Comparison of ENCODE assay signal across 11 cellular contexts in the genomic region with DNA sequence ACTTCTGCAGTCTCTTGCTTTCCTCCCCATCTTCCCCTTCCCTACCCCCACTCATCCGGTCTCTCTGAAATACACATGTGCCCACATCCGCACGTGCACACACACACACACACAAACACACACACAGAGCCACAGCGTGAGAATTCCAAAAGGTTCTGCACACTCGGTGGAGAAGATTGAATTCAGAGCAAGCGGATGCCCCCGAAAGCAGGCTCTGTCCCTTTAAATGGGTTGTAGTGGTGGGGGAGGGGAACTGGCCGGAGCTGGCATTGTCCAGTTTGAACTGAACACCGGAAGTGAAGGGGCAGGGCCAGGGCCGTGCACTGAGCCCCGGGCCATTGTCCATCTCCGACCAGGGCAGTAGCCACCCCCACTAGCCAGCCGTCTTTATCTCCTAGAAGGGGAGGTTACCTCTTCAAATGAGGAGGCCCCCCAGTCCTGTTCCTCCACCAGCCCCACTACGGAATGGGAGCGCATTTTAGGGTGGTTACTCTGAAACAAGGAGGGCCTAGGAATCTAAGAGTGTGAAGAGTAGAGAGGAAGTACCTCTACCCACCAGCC. TPM values are rescaled to one million over a fixed set of nuclear protein-coding genes. Genes with fewer than 3 reads are reported as not detected.
DNase-seq lines count a peak whose midpoint lies in the region; TF ChIP-seq lines count a peak whose summit lies in the region.
"Had no signal": no experiment of that assay in that cellular context is flagged by ENCODE, and none has a peak within 500 bp of the region (broad histone marks: within the 10 kb centered on the region; RNA-seq: fewer than 3 reads in every experiment).

No MANE protein-coding gene starts in this region.

- no peak overlapping the region for H3K4me3 ChIP-seq in fibroblast of pulmonary artery (replicated peaks; ENCODE audit: low read depth, low read length)
- H3K4me3 ChIP-seq: esophagus muscularis mucosa had no signal

- peaks cover 31% of the 10 kb centered on the region for H3K27me3 Mint-ChIP-seq in activated naive CD8-positive, alpha-beta T cell
- peaks cover 66% of the 10 kb centered on the region for H3K27me3 Mint-ChIP-seq in activated naive CD8-positive, alpha-beta T cell treated with anti-CD3 and anti-CD28 coated beads for 36 hours

- H3K4me3 Mint-ChIP-seq in activated naive CD8-positive, alpha-beta T cell, result peak overlapping the region; percentile 12
- H3K4me3 Mint-ChIP-seq in activated naive CD8-positive, alpha-beta T cell treated with anti-CD3 and anti-CD28 coated beads for 36 hours, result no peak overlapping the region
- H3K4me3 Mint-ChIP-seq: stimulated activated naive B cell treated with anti-CD40 and anti-IgM and Interleukin-4, amounts not matched to agents 10 μg/mL and 1 μg/mL and 100 μg/mL, for 72 hours had no signal

- TF ChIP-seq CTCF in fibroblast of pulmonary artery (IDR thresholded peaks at IDR 0.05; ENCODE audit: low read length, missing control alignments), result no peak

- H3K36me3 Mint-ChIP-seq in activated naive CD8-positive, alpha-beta T cell, result no peaks in the 10 kb centered on the region
- H3K36me3 Mint-ChIP-seq in activated naive CD8-positive, alpha-beta T cell treated with anti-CD3 and anti-CD28 coated beads for 36 hours, result no peaks in the 10 kb centered on the region
- H3K36me3 Mint-ChIP-seq: stimulated activated naive B cell treated with anti-CD40 and anti-IgM and Interleukin-4, amounts not matched to agents 10 μg/mL and 1 μg/mL and 100 μg/mL, for 72 hours had no signal

- peaks cover 21% of the 10 kb centered on the region for H3K4me1 Mint-ChIP-seq in activated naive CD8-positive, alpha-beta T cell (ENCODE audit: low read depth)
- H3K4me1 Mint-ChIP-seq in activated naive CD8-positive, alpha-beta T cell treated with anti-CD3 and anti-CD28 coated beads for 36 hours, result peaks cover 20% of the 10 kb centered on the region

- H3K27ac Mint-ChIP-seq in activated naive CD8-positive, alpha-beta T cell, result no peak overlapping the region
- no peak overlapping the region for H3K27ac Mint-ChIP-seq in activated naive CD8-positive, alpha-beta T cell treated with anti-CD3 and anti-CD28 coated beads for 36 hours
- H3K27ac Mint-ChIP-seq: stimulated activated naive B cell treated with anti-CD40 and anti-IgM and Interleukin-4, amounts not matched to agents 10 μg/mL and 1 μg/mL and 100 μg/mL, for 72 hours had no signal

- no peaks in the 10 kb centered on the region for H3K9me3 Mint-ChIP-seq in activated naive CD8-positive, alpha-beta T cell (ENCODE audit: low read depth)
- no peaks in the 10 kb centered on the region for H3K9me3 Mint-ChIP-seq in activated naive CD8-positive, alpha-beta T cell treated with anti-CD3 and anti-CD28 coated beads for 36 hours

- no peak for DNase-seq in activated naive CD8-positive, alpha-beta T cell treated with anti-CD3 and anti-CD28 coated beads for 36 hours
- DNase-seq in NCI-H69 (lab: John Stamatoyannopoulos, UW) (peak; percentile 32), fibroblast of pulmonary artery (ENCODE audit: low read depth) (peak; percentile 25), retina (peak; percentile 72), DMS 273 treated with DMSO at 0.1 percent for 48 hours (lab: John Stamatoyannopoulos, UW) (no peak), medulla oblongata (ENCODE audit: extremely low spot score) (no peak), NCI-H82 (lab: John Stamatoyannopoulos, UW) (no peak)
- DNase-seq: NCI-H1092 treated with DMSO at 0.1 percent for 48 hours had no signal

RNA-seq across cellular contexts. Expression of a gene that starts 1.3 kb away (rescaled TPM):
- not detected for total RNA-seq in activated naive CD8-positive, alpha-beta T cell treated with anti-CD3 and anti-CD28 coated beads for 36 hours
- total RNA-seq: esophagus muscularis mucosa had no signal

RNA-seq across cellular contexts. Expression of a gene that starts 22.9 kb away (rescaled TPM):
- 10 to 100 TPM; 43.8 to 45.9 TPM for total RNA-seq in activated naive CD8-positive, alpha-beta T cell treated with anti-CD3 and anti-CD28 coated beads for 36 hours

RNA-seq across cellular contexts. Expression of a gene that starts 36.7 kb away (rescaled TPM):
- total RNA-seq in activated naive CD8-positive, alpha-beta T cell treated with anti-CD3 and anti-CD28 coated beads for 36 hours, result under 1 TPM; 0.27 to 0.32 TPM
- total RNA-seq: esophagus muscularis mucosa had no signal

RNA-seq across cellular contexts. Expression of a gene that starts 55.3 kb away (rescaled TPM):
- total RNA-seq in activated naive CD8-positive, alpha-beta T cell treated with anti-CD3 and anti-CD28 coated beads for 36 hours, result 1 to 10 TPM; 4.9 to 5.1 TPM

Comparison
In these comparisons a context has a peak if more than half of its experiments do, and no peak if none do; other contexts are left out.
1. DNase-seq: peak in NCI-H69 (single experiment), fibroblast of pulmonary artery (single experiment) and retina (single experiment); none in activated naive CD8-positive, alpha-beta T cell treated with anti-CD3 and anti-CD28 coated beads for 36 hours (single experiment), DMS 273 treated with DMSO at 0.1 percent for 48 hours (single experiment), medulla oblongata (single experiment) and NCI-H82 (single experiment).